ENCODE assay signal across 1 cellular context in genomic region chr9:129726322-129727160, GRCh38.
TF ChIP-seq lines count a peak whose summit lies in the region.

No MANE protein-coding gene starts in this region.

TF ChIP-seq in K562, 482 proteins besides CTCF, POLR2A, EP300 and RAD21 (continued from another document and continues in another):
- TF ChIP-seq ZNF609 (CRISPR knock-in tag; IDR thresholded peaks at IDR 0.05; ENCODE audit: borderline replicate concordance), result no peak
- no peak for TF ChIP-seq SIN3B (IDR thresholded peaks at IDR 0.05; ENCODE audit: low read depth)
- no peak for TF ChIP-seq ZBTB12 (CRISPR knock-in tag; IDR thresholded peaks at IDR 0.05)
- no peak for TF ChIP-seq PTRF (tag; IDR thresholded peaks at IDR 0.05)
- no peak for TF ChIP-seq ZNF655 (CRISPR knock-in tag; IDR thresholded peaks at IDR 0.05)
- no peak for TF ChIP-seq ZNF561 (CRISPR knock-in tag; conservative IDR thresholded peaks at IDR 0.05)
- TF ChIP-seq HES1 (IDR thresholded peaks at IDR 0.05; ENCODE audit: low read depth), result no peak
- TF ChIP-seq E2F1 (CRISPR knock-in tag; IDR thresholded peaks at IDR 0.05), result no peak
- TF ChIP-seq RFX5 (IDR thresholded peaks at IDR 0.05; ENCODE audit: low read depth, low read length), result no peak
- TF ChIP-seq POLR2AphosphoS2 (IDR thresholded peaks at IDR 0.05; ENCODE audit: low read length), result no peak
- TF ChIP-seq ZNF75A (CRISPR knock-in tag; IDR thresholded peaks at IDR 0.05), result no peak
- no peak for TF ChIP-seq TSHZ1 (CRISPR knock-in tag; IDR thresholded peaks at IDR 0.05)
- no peak for TF ChIP-seq ZNF282 (CRISPR knock-in tag; IDR thresholded peaks at IDR 0.05)
- TF ChIP-seq ZNF699 (CRISPR knock-in tag; IDR thresholded peaks at IDR 0.05; ENCODE audit: insufficient replicate concordance), result no peak
- no peak for TF ChIP-seq CREB1 (IDR thresholded peaks at IDR 0.05)
- TF ChIP-seq CREB1 (CRISPR knock-in tag; IDR thresholded peaks at IDR 0.05), result no peak
- TF ChIP-seq ZNF212 (CRISPR knock-in tag; IDR thresholded peaks at IDR 0.05), result no peak
- TF ChIP-seq POLR3G (IDR thresholded peaks at IDR 0.05; ENCODE audit: extremely low read depth, insufficient read length, insufficient replicate concordance), result no peak
- TF ChIP-seq MEF2D (tag; conservative IDR thresholded peaks at IDR 0.05; ENCODE audit: low read depth), result no peak
- no peak for TF ChIP-seq ZNF586 (CRISPR knock-in tag; conservative IDR thresholded peaks at IDR 0.05)
- TF ChIP-seq CBX2 (IDR thresholded peaks at IDR 0.05; ENCODE audit: insufficient read depth, low read length, poor library complexity, severe bottlenecking), result no peak
- TF ChIP-seq MGA (IDR thresholded peaks at IDR 0.05), result no peak
- no peak for TF ChIP-seq RHOXF2B (CRISPR knock-in tag; conservative IDR thresholded peaks at IDR 0.05)
- TF ChIP-seq CLOCK (CRISPR knock-in tag; IDR thresholded peaks at IDR 0.05; ENCODE audit: borderline replicate concordance), result no peak
- no peak for TF ChIP-seq KAT2B (IDR thresholded peaks at IDR 0.05; ENCODE audit: low read depth, low read length)
- TF ChIP-seq HNRNPUL1 (IDR thresholded peaks at IDR 0.05; ENCODE audit: low read length), result no peak
- TF ChIP-seq ZNF707 (CRISPR knock-in tag; conservative IDR thresholded peaks at IDR 0.05), result no peak
